8 cellular contexts compared by ENCODE assay signal in the genomic region with DNA sequence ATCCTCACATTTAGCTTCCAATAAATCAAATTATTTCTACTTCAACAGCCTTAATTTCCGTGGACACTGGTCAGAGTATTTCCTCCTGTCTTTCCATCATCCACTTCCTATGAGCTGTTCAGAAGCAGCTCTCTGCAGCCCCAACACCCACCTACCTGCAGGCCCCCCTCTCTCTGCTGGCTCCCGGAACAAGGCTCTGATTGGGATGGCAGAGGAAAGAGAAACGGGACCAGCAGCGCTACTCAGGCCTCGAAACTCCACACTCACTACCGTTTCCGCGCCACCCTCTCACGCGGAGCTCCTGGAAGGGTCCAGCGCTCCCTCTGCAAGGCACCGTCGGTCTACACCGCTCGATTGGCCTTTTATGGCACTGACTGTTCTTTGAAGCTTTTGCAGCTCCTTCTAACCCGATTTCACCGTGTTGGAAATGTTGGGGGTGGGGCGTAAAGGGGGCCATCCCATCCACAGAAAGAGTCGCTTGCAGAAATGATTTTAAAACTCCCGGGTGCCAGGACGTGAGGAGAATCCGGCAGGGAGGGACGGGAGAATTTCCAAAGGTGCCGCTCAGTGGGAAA. TPM values are rescaled to one million over a fixed set of nuclear protein-coding genes. Genes with fewer than 3 reads are reported as not detected.
DNase-seq lines count a peak whose midpoint lies in the region; ATAC-seq and TF ChIP-seq lines count a peak whose summit lies in the region.

No MANE protein-coding gene starts in this region.

- DNase-seq in COR-L47 (lab: John Stamatoyannopoulos, UW) (peak; percentile 40), SJSA1 (ENCODE audit: low read depth in 1 of 2, low spot score in 2 of 2) (no peak), nephron progenitor cell (peak; percentile 54), NCI-H1417 treated with DMSO at 0.1 percent for 48 hours (lab: John Stamatoyannopoulos, UW) (no peak)

- H3K36me3 Mint-ChIP-seq in nephron progenitor cell (ENCODE audit: low read depth) = peaks cover 5% of the 10 kb centered on the region

- no peaks in the 10 kb centered on the region for H3K9me3 ChIP-seq in SJSA1 (replicated peaks)

- peak; percentile 23 for ATAC-seq in GM19372 (IDR thresholded peaks at IDR 0.05; ENCODE audit: low read depth, unreplicated experiment)
- ATAC-seq in HG03439 (IDR thresholded peaks at IDR 0.05; ENCODE audit: unreplicated experiment) = peak; percentile 20
- ATAC-seq in esophagus mucosa = peak; percentile 7
- ATAC-seq in GM18873 (IDR thresholded peaks at IDR 0.05; ENCODE audit: low FRiP score, unreplicated experiment) = no peak

- peak overlapping the region; percentile 97 for H3K4me3 ChIP-seq in SJSA1

- no peak for TF ChIP-seq CTCF in nephron progenitor cell (IDR thresholded peaks at IDR 0.05)

- H3K4me1 ChIP-seq in SJSA1 (replicated peaks) = peaks cover 25% of the 10 kb centered on the region

- H3K4me3 Mint-ChIP-seq in nephron progenitor cell = peak overlapping the region; percentile 93

- H3K4me1 Mint-ChIP-seq in nephron progenitor cell = peaks cover 21% of the 10 kb centered on the region

- H3K27ac ChIP-seq in SJSA1 = peak overlapping the region; percentile 96

- H3K9me3 Mint-ChIP-seq in nephron progenitor cell = peaks cover 12% of the 10 kb centered on the region

- peaks cover 6% of the 10 kb centered on the region for H3K36me3 ChIP-seq in SJSA1

- H3K27ac Mint-ChIP-seq in nephron progenitor cell = peak overlapping the region; percentile 98

- no peaks in the 10 kb centered on the region for H3K27me3 Mint-ChIP-seq in nephron progenitor cell (ENCODE audit: low read depth, poor library complexity)

- no peaks in the 10 kb centered on the region for H3K27me3 ChIP-seq in SJSA1 (replicated peaks)

RNA-seq across cellular contexts. Expression of a gene that starts 0.4 kb away (rescaled TPM):
- total RNA-seq in SJSA1 (2014; rRNA removed; shearing (Covaris generic)) = 35.3 and 36.9 TPM in 2 replicates
- total RNA-seq in esophagus mucosa = 10.9 TPM

Comparison
In these comparisons a context has a peak if more than half of its experiments do, and no peak if none do; other contexts are left out.
1. DNase-seq: peak in COR-L47 (single experiment) and nephron progenitor cell (single experiment); none in SJSA1 (0 of 2) and NCI-H1417 treated with DMSO at 0.1 percent for 48 hours (single experiment).